In genomic region chr6:96156425-96156824, GRCh38 we compare ENCODE assay signal across 1 cellular context.
TF ChIP-seq lines count a peak whose summit lies in the region.

No MANE protein-coding gene starts in this region.

TF ChIP-seq in GM12878, 131 proteins besides CTCF, POLR2A, EP300 and RAD21 (continued from another document):
- TF ChIP-seq, protein P1, sequence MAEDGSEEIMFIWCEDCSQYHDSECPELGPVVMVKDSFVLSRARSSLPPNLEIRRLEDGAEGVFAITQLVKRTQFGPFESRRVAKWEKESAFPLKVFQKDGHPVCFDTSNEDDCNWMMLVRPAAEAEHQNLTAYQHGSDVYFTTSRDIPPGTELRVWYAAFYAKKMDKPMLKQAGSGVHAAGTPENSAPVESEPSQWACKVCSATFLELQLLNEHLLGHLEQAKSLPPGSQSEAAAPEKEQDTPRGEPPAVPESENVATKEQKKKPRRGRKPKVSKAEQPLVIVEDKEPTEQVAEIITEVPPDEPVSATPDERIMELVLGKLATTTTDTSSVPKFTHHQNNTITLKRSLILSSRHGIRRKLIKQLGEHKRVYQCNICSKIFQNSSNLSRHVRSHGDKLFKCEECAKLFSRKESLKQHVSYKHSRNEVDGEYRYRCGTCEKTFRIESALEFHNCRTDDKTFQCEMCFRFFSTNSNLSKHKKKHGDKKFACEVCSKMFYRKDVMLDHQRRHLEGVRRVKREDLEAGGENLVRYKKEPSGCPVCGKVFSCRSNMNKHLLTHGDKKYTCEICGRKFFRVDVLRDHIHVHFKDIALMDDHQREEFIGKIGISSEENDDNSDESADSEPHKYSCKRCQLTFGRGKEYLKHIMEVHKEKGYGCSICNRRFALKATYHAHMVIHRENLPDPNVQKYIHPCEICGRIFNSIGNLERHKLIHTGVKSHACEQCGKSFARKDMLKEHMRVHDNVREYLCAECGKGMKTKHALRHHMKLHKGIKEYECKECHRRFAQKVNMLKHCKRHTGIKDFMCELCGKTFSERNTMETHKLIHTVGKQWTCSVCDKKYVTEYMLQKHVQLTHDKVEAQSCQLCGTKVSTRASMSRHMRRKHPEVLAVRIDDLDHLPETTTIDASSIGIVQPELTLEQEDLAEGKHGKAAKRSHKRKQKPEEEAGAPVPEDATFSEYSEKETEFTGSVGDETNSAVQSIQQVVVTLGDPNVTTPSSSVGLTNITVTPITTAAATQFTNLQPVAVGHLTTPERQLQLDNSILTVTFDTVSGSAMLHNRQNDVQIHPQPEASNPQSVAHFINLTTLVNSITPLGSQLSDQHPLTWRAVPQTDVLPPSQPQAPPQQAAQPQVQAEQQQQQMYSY (CRISPR knock-in tag; IDR thresholded peaks at IDR 0.05): no peak
- TF ChIP-seq, protein P2, sequence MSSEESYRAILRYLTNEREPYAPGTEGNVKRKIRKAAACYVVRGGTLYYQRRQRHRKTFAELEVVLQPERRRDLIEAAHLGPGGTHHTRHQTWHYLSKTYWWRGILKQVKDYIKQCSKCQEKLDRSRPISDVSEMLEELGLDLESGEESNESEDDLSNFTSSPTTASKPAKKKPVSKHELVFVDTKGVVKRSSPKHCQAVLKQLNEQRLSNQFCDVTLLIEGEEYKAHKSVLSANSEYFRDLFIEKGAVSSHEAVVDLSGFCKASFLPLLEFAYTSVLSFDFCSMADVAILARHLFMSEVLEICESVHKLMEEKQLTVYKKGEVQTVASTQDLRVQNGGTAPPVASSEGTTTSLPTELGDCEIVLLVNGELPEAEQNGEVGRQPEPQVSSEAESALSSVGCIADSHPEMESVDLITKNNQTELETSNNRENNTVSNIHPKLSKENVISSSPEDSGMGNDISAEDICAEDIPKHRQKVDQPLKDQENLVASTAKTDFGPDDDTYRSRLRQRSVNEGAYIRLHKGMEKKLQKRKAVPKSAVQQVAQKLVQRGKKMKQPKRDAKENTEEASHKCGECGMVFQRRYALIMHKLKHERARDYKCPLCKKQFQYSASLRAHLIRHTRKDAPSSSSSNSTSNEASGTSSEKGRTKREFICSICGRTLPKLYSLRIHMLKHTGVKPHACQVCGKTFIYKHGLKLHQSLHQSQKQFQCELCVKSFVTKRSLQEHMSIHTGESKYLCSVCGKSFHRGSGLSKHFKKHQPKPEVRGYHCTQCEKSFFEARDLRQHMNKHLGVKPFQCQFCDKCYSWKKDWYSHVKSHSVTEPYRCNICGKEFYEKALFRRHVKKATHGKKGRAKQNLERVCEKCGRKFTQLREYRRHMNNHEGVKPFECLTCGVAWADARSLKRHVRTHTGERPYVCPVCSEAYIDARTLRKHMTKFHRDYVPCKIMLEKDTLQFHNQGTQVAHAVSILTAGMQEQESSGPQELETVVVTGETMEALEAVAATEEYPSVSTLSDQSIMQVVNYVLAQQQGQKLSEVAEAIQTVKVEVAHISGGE (CRISPR knock-in tag; IDR thresholded peaks at IDR 0.05): no peak
- TF ChIP-seq MAX (IDR thresholded peaks at IDR 0.05; ENCODE audit: low read depth, low read length) (no peak), WRNIP1 (IDR thresholded peaks at IDR 0.05; ENCODE audit: borderline replicate concordance, low read depth, low read length) (no peak)
- TF ChIP-seq, protein P3, sequence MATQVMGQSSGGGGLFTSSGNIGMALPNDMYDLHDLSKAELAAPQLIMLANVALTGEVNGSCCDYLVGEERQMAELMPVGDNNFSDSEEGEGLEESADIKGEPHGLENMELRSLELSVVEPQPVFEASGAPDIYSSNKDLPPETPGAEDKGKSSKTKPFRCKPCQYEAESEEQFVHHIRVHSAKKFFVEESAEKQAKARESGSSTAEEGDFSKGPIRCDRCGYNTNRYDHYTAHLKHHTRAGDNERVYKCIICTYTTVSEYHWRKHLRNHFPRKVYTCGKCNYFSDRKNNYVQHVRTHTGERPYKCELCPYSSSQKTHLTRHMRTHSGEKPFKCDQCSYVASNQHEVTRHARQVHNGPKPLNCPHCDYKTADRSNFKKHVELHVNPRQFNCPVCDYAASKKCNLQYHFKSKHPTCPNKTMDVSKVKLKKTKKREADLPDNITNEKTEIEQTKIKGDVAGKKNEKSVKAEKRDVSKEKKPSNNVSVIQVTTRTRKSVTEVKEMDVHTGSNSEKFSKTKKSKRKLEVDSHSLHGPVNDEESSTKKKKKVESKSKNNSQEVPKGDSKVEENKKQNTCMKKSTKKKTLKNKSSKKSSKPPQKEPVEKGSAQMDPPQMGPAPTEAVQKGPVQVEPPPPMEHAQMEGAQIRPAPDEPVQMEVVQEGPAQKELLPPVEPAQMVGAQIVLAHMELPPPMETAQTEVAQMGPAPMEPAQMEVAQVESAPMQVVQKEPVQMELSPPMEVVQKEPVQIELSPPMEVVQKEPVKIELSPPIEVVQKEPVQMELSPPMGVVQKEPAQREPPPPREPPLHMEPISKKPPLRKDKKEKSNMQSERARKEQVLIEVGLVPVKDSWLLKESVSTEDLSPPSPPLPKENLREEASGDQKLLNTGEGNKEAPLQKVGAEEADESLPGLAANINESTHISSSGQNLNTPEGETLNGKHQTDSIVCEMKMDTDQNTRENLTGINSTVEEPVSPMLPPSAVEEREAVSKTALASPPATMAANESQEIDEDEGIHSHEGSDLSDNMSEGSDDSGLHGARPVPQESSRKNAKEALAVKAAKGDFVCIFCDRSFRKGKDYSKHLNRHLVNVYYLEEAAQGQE (IDR thresholded peaks at IDR 0.05; ENCODE audit: low read depth, low read length): no peak
TF ChIP-seq in GM12878: peak in this region for 0.
